In genomic region chrX:45843518-45843917, GRCh38 we compare ENCODE assay signal across 9 cellular contexts.
DNase-seq lines count a peak whose midpoint lies in the region; ATAC-seq and TF ChIP-seq lines count a peak whose summit lies in the region.
"Had no signal": no experiment of that assay in that cellular context is flagged by ENCODE, and none has a peak within 500 bp of the region (broad histone marks: within the 10 kb centered on the region; RNA-seq: fewer than 3 reads in every experiment).

No MANE protein-coding gene starts in this region.

- TF ChIP-seq CTCF in A673 (conservative IDR thresholded peaks at IDR 0.05; ENCODE audit: low read depth, low read length) (peak; percentile 29; the same call in 1 of the 2 replicates), DND-41 (IDR thresholded peaks at IDR 0.05; ENCODE audit: borderline replicate concordance, extremely low read depth, low read length, poor library complexity, severe bottlenecking) (peak; percentile 43), Panc1 (IDR thresholded peaks at IDR 0.05) (peak; percentile 29; the same call in 1 of the 2 replicates), epithelial cell of proximal tubule (conservative IDR thresholded peaks at IDR 0.05; ENCODE audit: low read depth, low read length) (peak; percentile 35)

- H3K27me3 ChIP-seq in A673 (replicated peaks; ENCODE audit: insufficient read depth, low read depth, low read length, poor library complexity) (no peaks in the 10 kb centered on the region), DND-41 (ENCODE audit: insufficient read depth, low read length, poor library complexity) (no peaks in the 10 kb centered on the region), Panc1 (ENCODE audit: control insufficient read depth, insufficient read depth, low read length) (no peaks in the 10 kb centered on the region)

- peaks cover 20% of the 10 kb centered on the region for H3K4me1 ChIP-seq in A673 (ENCODE audit: insufficient read depth, low read length, poor library complexity, severe bottlenecking)
- H3K4me1 ChIP-seq in DND-41 (ENCODE audit: insufficient read depth, low read length), result 0 out of 2 replicates have a peak, but pooled peaks cover 3% of the 10 kb centered on the region
- no peaks in the 10 kb centered on the region; the same call in 1 of the 2 replicates for H3K4me1 ChIP-seq in Panc1 (ENCODE audit: control insufficient read depth, insufficient read depth, low read length)
- H3K4me1 ChIP-seq: lower lobe of right lung had no signal

- H3K9me3 ChIP-seq in A673 (ENCODE audit: low read depth, low read length, poor library complexity, severe bottlenecking) (no peaks in the 10 kb centered on the region), DND-41 (ENCODE audit: insufficient read depth, low read length, severe bottlenecking) (no peaks in the 10 kb centered on the region), Panc1 (ENCODE audit: control insufficient read depth, insufficient read depth, low read depth, low read length) (no peaks in the 10 kb centered on the region)
- H3K9me3 ChIP-seq: lower lobe of right lung had no signal

- no peaks in the 10 kb centered on the region for H4K20me1 ChIP-seq in DND-41 (ENCODE audit: insufficient read depth, low read length)

- DNase-seq in A673 (ENCODE audit: low spot score) (peak; percentile 28), DND-41 (no peak), Panc1 (ENCODE audit: low read depth, low spot score) (no peak), epithelial cell of proximal tubule (ENCODE audit: low read depth) (no peak), DMS79 treated with DMSO at 0.1 percent for 48 hours (lab: John Stamatoyannopoulos, UW) (no peak)
- DNase-seq: lower lobe of right lung had no signal

- H3K4me3 ChIP-seq in A673 (ENCODE audit: low read depth, low read length, poor library complexity, severe bottlenecking) (no peak overlapping the region), DND-41 (ENCODE audit: low read depth in 1 of 2, low read length in 2 of 2) (no peak overlapping the region), Panc1 (ENCODE audit: low read depth in 2 of 2, low read length in 2 of 2) (no peak overlapping the region), epithelial cell of proximal tubule (ENCODE audit: low read depth, low read length) (no peak overlapping the region)
- H3K4me3 ChIP-seq: lower lobe of right lung had no signal

- peaks cover 27% of the 10 kb centered on the region for H3K79me2 ChIP-seq in DND-41 (ENCODE audit: insufficient read depth, low read length)

- no peak overlapping the region for H3K27ac ChIP-seq in A673 (ENCODE audit: low read depth, low read length, poor library complexity, severe bottlenecking)
- H3K27ac ChIP-seq in DND-41 (ENCODE audit: low read length), result no peak overlapping the region
- no peak overlapping the region for H3K27ac ChIP-seq in Panc1 (ENCODE audit: low read length)
- H3K27ac ChIP-seq: lower lobe of right lung had no signal

- CTCF ChIA-PET in A673 (lab: Charles Lee) (interaction anchor here (0.5 kb wide), 1 partner anchor 24 kb away, joined by 3 read pairs; no protein-coding TSS in a partner anchor), Panc1 (lab: Charles Lee) (no interaction called here)

- intact Hi-C loops in A673 (cut with micrococcal nuclease; ENCODE audit: unreplicated experiment), result no loop called here
- intact Hi-C loops in Panc1 (cut with micrococcal nuclease; ENCODE audit: unreplicated experiment), result loop anchor here (5.0 kb wide), 1 partner anchor 331 kb away; no protein-coding TSS in a partner anchor

- in situ Hi-C loops in Panc1 (cut with HindIII; ENCODE audit: low pct_unique_long_range_greater_than_20kb, low sequenced_read_pairs), result no loop called here

- H2AFZ ChIP-seq in DND-41 (ENCODE audit: low read depth, low read length), result no peak overlapping the region

- ATAC-seq in DND-41 (ENCODE audit: insufficient read depth, low read depth), result no peak
- no peak for ATAC-seq in Panc1
- no peak for ATAC-seq in GM19395 (IDR thresholded peaks at IDR 0.05; ENCODE audit: unreplicated experiment)
- ATAC-seq in HG02642 (IDR thresholded peaks at IDR 0.05; ENCODE audit: poor library complexity, unreplicated experiment), result no peak
- ATAC-seq in HG03108 (IDR thresholded peaks at IDR 0.05; ENCODE audit: unreplicated experiment), result no peak
- ATAC-seq: lower lobe of right lung had no signal

- BruUV-seq in A673 (replicated peaks; lab: Mats Ljungman, UMichigan) (no TSS peak), Panc1 (replicated peaks; lab: Mats Ljungman, UMichigan) (no TSS peak)

- H3K9ac ChIP-seq in DND-41 (ENCODE audit: low read depth, low read length), result no peak overlapping the region

- H3K36me3 ChIP-seq in A673 (ENCODE audit: insufficient read depth, low read length, poor library complexity, severe bottlenecking) (peaks cover 42% of the 10 kb centered on the region), DND-41 (ENCODE audit: insufficient read depth, low read length) (peaks cover 32% of the 10 kb centered on the region), Panc1 (ENCODE audit: control insufficient read depth, insufficient read depth, low read length) (no peaks in the 10 kb centered on the region; the same call in 1 of the 2 replicates)
- H3K36me3 ChIP-seq: lower lobe of right lung had no signal

- no peak overlapping the region for H3K4me2 ChIP-seq in DND-41 (ENCODE audit: insufficient read depth, low read length)

- POLR2A ChIA-PET in A673 (lab: Charles Lee; ENCODE audit: low non-redundant PET), result no interaction called here
- POLR2A ChIA-PET in Panc1 (lab: Charles Lee), result no interaction called here
